29 cellular contexts compared by ENCODE assay signal in the genomic region with DNA sequence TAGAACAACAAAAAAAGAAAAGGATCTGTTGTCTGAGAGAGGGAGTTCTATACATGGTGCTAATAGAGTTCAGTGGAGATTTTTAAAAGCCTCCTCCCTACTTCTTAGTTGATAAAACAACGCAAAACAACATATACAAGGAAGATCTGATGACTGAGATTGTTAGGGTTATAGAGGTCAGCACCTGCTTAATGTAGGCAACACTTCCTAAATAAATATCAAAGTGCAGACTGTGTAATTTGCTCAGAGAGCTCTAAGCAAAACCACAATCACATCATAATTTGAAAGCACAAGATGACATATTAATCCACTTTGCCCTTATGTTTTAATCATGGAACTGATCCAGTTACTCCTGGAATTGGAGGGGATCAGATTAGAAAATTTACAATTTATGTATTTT.
"Had no signal": no experiment of that assay in that cellular context is flagged by ENCODE, and none has a peak within 500 bp of the region (broad histone marks: within the 10 kb centered on the region; RNA-seq: fewer than 3 reads in every experiment).

No MANE protein-coding gene starts in this region.

- H3K9me3 Mint-ChIP-seq: activated naive CD8-positive, alpha-beta T cell treated with anti-CD3 and anti-CD28 coated beads, Interleukin-2, amount 10 ng/mL, durations not matched to agents 7 days and 5 days; brain; endodermal cell had no signal

- H3K36me3 ChIP-seq: ascending aorta had no signal

- H3K27me3 Mint-ChIP-seq: activated CD4-positive, alpha-beta memory T cell treated with anti-CD3 and anti-CD28 coated beads, Interleukin-2, amount 10 ng/mL, durations not matched to agents 7 days and 5 days; activated CD4-positive, alpha-beta T cell treated with anti-CD3 and anti-CD28 coated beads, Interleukin-2, amount 10 ng/mL, durations not matched to agents 7 days and 5 days; activated naive CD4-positive, alpha-beta T cell treated with anti-CD3 and anti-CD28 coated beads, Interleukin-2, amount 10 ng/mL, durations not matched to agents 7 days and 5 days; activated naive CD8-positive, alpha-beta T cell treated with anti-CD3 and anti-CD28 coated beads, Interleukin-2, amount 10 ng/mL, durations not matched to agents 7 days and 5 days; activated T-cell treated with anti-CD3 and anti-CD28 coated beads, Interleukin-2, amount 50 U/mL, for 24 hours; central memory CD8-positive, alpha-beta T cell; dendritic cell treated with granulocyte-macrophage colony-stimulating factor and Interleukin-4, amounts not matched to agents 40 ng/mL and 50 ng/mL, for 4 days had no signal

- H3K4me3 Mint-ChIP-seq: activated CD4-positive, alpha-beta memory T cell treated with anti-CD3 and anti-CD28 coated beads, Interleukin-2, amount 10 ng/mL, durations not matched to agents 7 days and 5 days; activated CD4-positive, alpha-beta T cell treated with anti-CD3 and anti-CD28 coated beads, Interleukin-2, amount 10 ng/mL, durations not matched to agents 7 days and 5 days; activated naive CD4-positive, alpha-beta T cell treated with anti-CD3 and anti-CD28 coated beads, Interleukin-2, amount 10 ng/mL, durations not matched to agents 7 days and 5 days; activated naive CD8-positive, alpha-beta T cell treated with anti-CD3 and anti-CD28 coated beads, Interleukin-2, amount 10 ng/mL, durations not matched to agents 7 days and 5 days; activated T-cell treated with anti-CD3 and anti-CD28 coated beads, Interleukin-2, amount 50 U/mL, for 24 hours; activated T-cell treated with anti-CD3 and anti-CD28 coated beads, Interleukin-2, amount 50 U/mL, for 72 hours; brain; central memory CD8-positive, alpha-beta T cell; dendritic cell treated with granulocyte-macrophage colony-stimulating factor and Interleukin-4, amounts not matched to agents 40 ng/mL and 50 ng/mL, for 4 days; endodermal cell had no signal

- H3K27ac Mint-ChIP-seq: activated CD4-positive, alpha-beta memory T cell treated with anti-CD3 and anti-CD28 coated beads, Interleukin-2, amount 10 ng/mL, durations not matched to agents 7 days and 5 days; activated CD4-positive, alpha-beta T cell treated with anti-CD3 and anti-CD28 coated beads, Interleukin-2, amount 10 ng/mL, durations not matched to agents 7 days and 5 days; activated naive CD4-positive, alpha-beta T cell treated with anti-CD3 and anti-CD28 coated beads, Interleukin-2, amount 10 ng/mL, durations not matched to agents 7 days and 5 days; activated naive CD4-positive, alpha-beta T cell treated with anti-CD3 and anti-CD28 coated beads, Interleukin-2, amount 50 U/mL, for 72 hours; activated naive CD8-positive, alpha-beta T cell treated with anti-CD3 and anti-CD28 coated beads, Interleukin-2, amount 10 ng/mL, durations not matched to agents 7 days and 5 days; activated T-cell treated with anti-CD3 and anti-CD28 coated beads, Interleukin-2, amount 50 U/mL, for 24 hours; activated T-cell treated with anti-CD3 and anti-CD28 coated beads, Interleukin-2, amount 50 U/mL, for 72 hours; brain; dendritic cell treated with granulocyte-macrophage colony-stimulating factor and Interleukin-4, amounts not matched to agents 40 ng/mL and 50 ng/mL, for 4 days; endodermal cell had no signal

- ATAC-seq: activated naive CD4-positive, alpha-beta T cell treated with anti-CD3 and anti-CD28 coated beads, Interleukin-2, amount 50 U/mL, for 72 hours; activated T-cell treated with anti-CD3 and anti-CD28 coated beads, Interleukin-2, amount 50 U/mL, for 72 hours; esophagus mucosa had no signal

- H3K27me3 ChIP-seq: ascending aorta had no signal

- H3K36me3 Mint-ChIP-seq: activated naive CD4-positive, alpha-beta T cell treated with anti-CD3 and anti-CD28 coated beads, Interleukin-2, amount 10 ng/mL, durations not matched to agents 7 days and 5 days; activated naive CD4-positive, alpha-beta T cell treated with anti-CD3 and anti-CD28 coated beads, Interleukin-2, amount 50 U/mL, for 72 hours; activated naive CD8-positive, alpha-beta T cell treated with anti-CD3 and anti-CD28 coated beads, Interleukin-2, amount 10 ng/mL, durations not matched to agents 7 days and 5 days; brain had no signal

- H3K4me1 Mint-ChIP-seq: activated CD4-positive, alpha-beta memory T cell treated with anti-CD3 and anti-CD28 coated beads, Interleukin-2, amount 10 ng/mL, durations not matched to agents 7 days and 5 days; activated CD4-positive, alpha-beta T cell treated with anti-CD3 and anti-CD28 coated beads, Interleukin-2, amount 10 ng/mL, durations not matched to agents 7 days and 5 days; activated naive CD4-positive, alpha-beta T cell treated with anti-CD3 and anti-CD28 coated beads, Interleukin-2, amount 10 ng/mL, durations not matched to agents 7 days and 5 days; activated naive CD8-positive, alpha-beta T cell treated with anti-CD3 and anti-CD28 coated beads, Interleukin-2, amount 10 ng/mL, durations not matched to agents 7 days and 5 days; brain; central memory CD8-positive, alpha-beta T cell; endodermal cell had no signal

- FAIRE-seq: bronchial epithelial cell, frontal cortex had no signal

- H3K9me3 ChIP-seq: ascending aorta had no signal

- H3K4me1 ChIP-seq: ascending aorta had no signal

- DNase-seq: activated CD4-positive, alpha-beta memory T cell treated with anti-CD3 and anti-CD28 coated beads, Interleukin-2, amount 10 ng/mL, durations not matched to agents 7 days and 5 days; activated CD4-positive, alpha-beta T cell treated with anti-CD3 and anti-CD28 coated beads for 1 hour; activated CD4-positive, alpha-beta T cell treated with anti-CD3 and anti-CD28 coated beads for 4 hours; activated CD4-positive, alpha-beta T cell treated with anti-CD3 and anti-CD28 coated beads, Interleukin-2, amount 10 ng/mL, durations not matched to agents 7 days and 5 days; activated CD4-positive, alpha-beta T cell treated with anti-CD3 and anti-CD28 coated beads, Interleukin-2, amount 50 U/mL, for 4 hours; activated CD4-positive, CD25-positive, alpha-beta regulatory T cell; activated CD8-positive, alpha-beta memory T cell treated with anti-CD3 and anti-CD28 coated beads, Interleukin-2, amount 50 U/mL, for 48 hours; activated gamma-delta T cell; activated naive CD4-positive, alpha-beta T cell; activated naive CD4-positive, alpha-beta T cell treated with anti-CD3 and anti-CD28 coated beads, Interleukin-2, amount 10 ng/mL, durations not matched to agents 7 days and 5 days; activated naive CD8-positive, alpha-beta T cell treated with anti-CD3 and anti-CD28 coated beads, Interleukin-2, amount 10 ng/mL, durations not matched to agents 7 days and 5 days; activated T-cell treated with anti-CD3 and anti-CD28 coated beads for 4 hours; activated T-cell treated with anti-CD3 and anti-CD28 coated beads, Interleukin-2, amount 50 U/mL, for 24 hours; activated T-cell treated with anti-CD3 and anti-CD28 coated beads, Interleukin-2, amount 50 U/mL, for 72 hours; dorsolateral prefrontal cortex; effector memory CD4-positive, alpha-beta T cell; endodermal cell; foreskin fibroblast; head of caudate nucleus; T-helper 2 cell had no signal

- H3K4me3 ChIP-seq: ascending aorta, coronary artery, dorsolateral prefrontal cortex had no signal

- H3K27ac ChIP-seq: ascending aorta, coronary artery, dorsolateral prefrontal cortex had no signal
